ENCODE assay signal across 12 cellular contexts in genomic region chr14:52862652-52863338, GRCh38.
DNase-seq lines count a peak whose midpoint lies in the region; FAIRE-seq and TF ChIP-seq lines count a peak whose summit lies in the region.
"Had no signal": no experiment of that assay in that cellular context is flagged by ENCODE, and none has a peak within 500 bp of the region (broad histone marks: within the 10 kb centered on the region; RNA-seq: fewer than 3 reads in every experiment).

No MANE protein-coding gene starts in this region.

- H3K27me3 ChIP-seq in AG04450 (ENCODE audit: control insufficient read depth, insufficient read depth, low read length): no peaks in the 10 kb centered on the region
- H3K27me3 ChIP-seq: BLaER1 treated with 17β-estradiol and CSF1 and Interleukin-3, amounts not matched to agents 10 nM and 100 nM had no signal

- CTCF ChIA-PET in AG04450 (lab: Charles Lee): interaction anchor here (0.5 kb wide), 1 partner anchor 9 kb away, joined by 4 read pairs; no protein-coding TSS in a partner anchor

- no peaks in the 10 kb centered on the region for H3K9me3 Mint-ChIP-seq in nephron
- no peaks in the 10 kb centered on the region for H3K9me3 Mint-ChIP-seq in CD14-positive monocyte
- H3K9me3 Mint-ChIP-seq: activated T-cell treated with anti-CD3 and anti-CD28 coated beads, Interleukin-2, amount 50 U/mL, for 72 hours had no signal

- peak overlapping the region; percentile 11; the same call in 1 of the 2 replicates for H3K4me3 ChIP-seq in AG04450 (ENCODE audit: low read depth, low read length)
- H3K4me3 ChIP-seq: BLaER1 treated with 17β-estradiol and CSF1 and Interleukin-3, amounts not matched to agents 10 nM and 100 nM had no signal

- H3K4me1 Mint-ChIP-seq in nephron: peaks cover 9% of the 10 kb centered on the region
- H3K4me1 Mint-ChIP-seq in CD14-positive monocyte: peaks cover 2% of the 10 kb centered on the region

- DNase-seq in AG04450 (ENCODE audit: low read depth, low spot score) (peak; percentile 71), RPMI7951 (ENCODE audit: low read depth) (peak; percentile 40), CD14-positive monocyte (ENCODE audit: low spot score) (no peak), middle frontal gyrus (ENCODE audit: extremely low spot score, low spot score) (no peak), T-helper 9 cell (no peak)
- DNase-seq in activated CD4-positive, CD25-positive, alpha-beta regulatory T cell treated with anti-CD3 and anti-CD28 coated beads, Interleukin-2, amount 50 U/mL, for 72 hours: no peak
- DNase-seq: activated T-cell treated with anti-CD3 and anti-CD28 coated beads, Interleukin-2, amount 50 U/mL, for 72 hours; cortex of kidney; NCI-H1417 had no signal

- peaks cover 56% of the 10 kb centered on the region for H3K36me3 Mint-ChIP-seq in nephron (ENCODE audit: low read depth)
- no peaks in the 10 kb centered on the region for H3K36me3 Mint-ChIP-seq in CD14-positive monocyte

- peak overlapping the region; percentile 90 to 93 (median 92) for H3K27ac Mint-ChIP-seq in nephron
- H3K27ac Mint-ChIP-seq in CD14-positive monocyte: no peak overlapping the region
- H3K27ac Mint-ChIP-seq: activated T-cell treated with anti-CD3 and anti-CD28 coated beads, Interleukin-2, amount 50 U/mL, for 72 hours had no signal

- peak overlapping the region; percentile 90 for H3K27ac ChIP-seq in AG04450 (ENCODE audit: low read depth, low read length)
- H3K27ac ChIP-seq: BLaER1 treated with 17β-estradiol and CSF1 and Interleukin-3, amounts not matched to agents 10 nM and 100 nM had no signal

- intact Hi-C loops in CD14-positive monocyte (cut with micrococcal nuclease): no loop called here

- TF ChIP-seq CTCF in AG04450 (IDR thresholded peaks at IDR 0.05; ENCODE audit: low read depth, low read length) (no peak), nephron (IDR thresholded peaks at IDR 0.05; ENCODE audit: unreplicated experiment in 3 of 3) (no peak), CD14-positive monocyte (IDR thresholded peaks at IDR 0.05) (no peak)

- H3K9me3 ChIP-seq in AG04450 (ENCODE audit: control insufficient read depth, insufficient read depth, low read length): no peaks in the 10 kb centered on the region
- H3K9me3 ChIP-seq: BLaER1 treated with 17β-estradiol and CSF1 and Interleukin-3, amounts not matched to agents 10 nM and 100 nM had no signal

- peak overlapping the region in 1 of 3 experiments; percentile 30 for H3K4me3 Mint-ChIP-seq in nephron
- no peak overlapping the region for H3K4me3 Mint-ChIP-seq in CD14-positive monocyte
- H3K4me3 Mint-ChIP-seq: activated T-cell treated with anti-CD3 and anti-CD28 coated beads, Interleukin-2, amount 50 U/mL, for 72 hours had no signal

- POLR2A ChIA-PET in AG04450 (lab: Yijun Ruan, JAX): no interaction called here

- peak; percentile 54 for FAIRE-seq in endometrium (lab: Jason Lieb, UNC)

- H3K27me3 Mint-ChIP-seq in nephron (ENCODE audit: low read depth) (no peaks in the 10 kb centered on the region), CD14-positive monocyte (ENCODE audit: low read depth in 3 of 3) (no peaks in the 10 kb centered on the region)

Comparison
In these comparisons a context has a peak if more than half of its experiments do, and no peak if none do; other contexts are left out.
1. DNase-seq: peak in AG04450 (single experiment) and RPMI7951 (single experiment); none in CD14-positive monocyte (single experiment), middle frontal gyrus (single experiment), activated CD4-positive, CD25-positive, alpha-beta regulatory T cell treated with anti-CD3 and anti-CD28 coated beads, Interleukin-2, amount 50 U/mL, for 72 hours (single experiment) and T-helper 9 cell (single experiment).
2. H3K27ac Mint-ChIP-seq: peak in nephron (3 of 3); none in CD14-positive monocyte (0 of 7).